ENCODE assay signal across 28 cellular contexts in genomic region chr9:137107312-137107921, GRCh38. TPM values are rescaled to one million over a fixed set of nuclear protein-coding genes. Genes with fewer than 3 reads are reported as not detected.
"Had no signal": no experiment of that assay in that cellular context is flagged by ENCODE, and none has a peak within 500 bp of the region (broad histone marks: within the 10 kb centered on the region; RNA-seq: fewer than 3 reads in every experiment).

No MANE protein-coding gene starts in this region.

- H3K27ac ChIP-seq: esophagus squamous epithelium, left ventricle myocardium inferior, neural progenitor cell, right lobe of liver, skin epidermis, suprapubic skin, tibial artery, upper lobe of right lung had no signal

- H3K4me3 ChIP-seq: esophagus squamous epithelium, left ventricle myocardium inferior, lung, neural progenitor cell, right lobe of liver, skin epidermis, suprapubic skin, tibial artery, upper lobe of right lung had no signal

- FAIRE-seq: astrocyte, islet of Langerhans had no signal

- H2AFZ ChIP-seq: neural progenitor cell had no signal

- H3K4me1 ChIP-seq: left ventricle myocardium inferior, neural progenitor cell, right lobe of liver, suprapubic skin, tibial artery, upper lobe of right lung had no signal

- H3K4me2 ChIP-seq: neural progenitor cell had no signal

- H3K9me3 ChIP-seq: esophagus squamous epithelium, left ventricle myocardium inferior, right lobe of liver, suprapubic skin, tibial artery, upper lobe of right lung had no signal

- H3K27me3 ChIP-seq: esophagus squamous epithelium, right lobe of liver, suprapubic skin, upper lobe of right lung had no signal

- ATAC-seq: activated T-cell treated with anti-CD3 and anti-CD28 coated beads, Interleukin-2, amount 50 U/mL, for 72 hours; natural killer cell; stimulated activated effector memory CD8-positive, alpha-beta T cell treated with anti-CD3 and anti-CD28 coated beads, Interleukin-12 subunit alpha, Interleukin-12 subunit beta, amount 100 ng/mL, for 72 hours; upper lobe of right lung had no signal

- H3K9ac ChIP-seq: neural progenitor cell had no signal

- H3K36me3 ChIP-seq: neural progenitor cell had no signal

- DNase-seq: activated CD4-positive, alpha-beta T cell treated with anti-CD3 and anti-CD28 coated beads for 4 hours; activated CD4-positive, alpha-beta T cell treated with anti-CD3 and anti-CD28 coated beads, Interleukin-2, amount 50 U/mL, for 4 hours; activated naive CD4-positive, alpha-beta T cell treated with Interleukin-2 at 50 U/mL for 16 hours; activated T-cell treated with anti-CD3 and anti-CD28 coated beads for 4 hours; activated T-cell treated with anti-CD3 and anti-CD28 coated beads, Interleukin-2, amount 50 U/mL, for 72 hours; dermis blood vessel endothelial cell; effector CD4-positive, alpha-beta T cell; esophagus squamous epithelium; foreskin melanocyte; left ventricle myocardium inferior; mesendoderm; natural killer cell; right lobe of liver; stimulated activated CD4-positive, alpha-beta T cell treated with anti-CD3 and anti-CD28 coated beads, Interleukin-12 subunit alpha, Interleukin-12 subunit beta, amount 100 ng/mL, for 4 hours; stimulated activated CD4-positive, alpha-beta T cell treated with anti-CD3 and anti-CD28 coated beads, Interleukin-4, amount 100 ng/mL, for 1 hour; tibial artery; upper lobe of right lung had no signal

RNA-seq across cellular contexts. Expression of gene GRIN1, which starts 31.5 kb away (rescaled TPM):
- total RNA-seq: glomerular endothelial cell, left ventricle myocardium inferior, mononuclear cell, natural killer cell, omental fat pad, posterior vena cava, right lobe of liver had no signal
